Comparison of ENCODE assay signal across 7 cellular contexts in genomic region chr7:90594791-90595317, GRCh38. TPM values are rescaled to one million over a fixed set of nuclear protein-coding genes. Genes with fewer than 3 reads are reported as not detected.
DNase-seq lines count a peak whose midpoint lies in the region; ATAC-seq and TF ChIP-seq lines count a peak whose summit lies in the region.

No MANE protein-coding gene starts in this region.

- no peaks in the 10 kb centered on the region for H3K27me3 ChIP-seq in neural cell (ENCODE audit: insufficient read depth, low read depth, low read length)

- TF ChIP-seq EP300 in neural cell (conservative IDR thresholded peaks at IDR 0.05; ENCODE audit: poor library complexity, severe bottlenecking): no peak

- DNase-seq in GM13977 (ENCODE audit: low spot score) (peak; percentile 28), NCI-H345 treated with DMSO at 0.1 percent for 48 hours (lab: John Stamatoyannopoulos, UW; ENCODE audit: unreplicated experiment) (peak; percentile 21), left colon (no peak), mesenteric fat pad (ENCODE audit: low spot score) (no peak), NOMO-1 treated with DMSO at 0.1 percent for 48 hours (lab: John Stamatoyannopoulos, UW; ENCODE audit: unreplicated experiment) (no peak)

- no peak overlapping the region for H2AFZ ChIP-seq in neural cell (ENCODE audit: low read depth, low read length)

- TF ChIP-seq CTCF in GM13977 (IDR thresholded peaks at IDR 0.05; ENCODE audit: extremely low read depth, insufficient read depth, missing control alignments): no peak
- TF ChIP-seq CTCF in neural cell (IDR thresholded peaks at IDR 0.05; ENCODE audit: poor library complexity, severe bottlenecking): no peak

- no peak overlapping the region for H3K27ac ChIP-seq in neural cell (ENCODE audit: low read length)

- no peaks in the 10 kb centered on the region for H3K9me2 ChIP-seq in neural cell (ENCODE audit: insufficient read depth, low read length)

- in situ Hi-C loops in GM13977 (cut with MboI; ENCODE audit: low pct_unique_long_range_greater_than_20kb, low sequenced_read_pairs, unreplicated experiment): no loop called here

- no peaks in the 10 kb centered on the region for H4K20me1 ChIP-seq in neural cell (ENCODE audit: insufficient read depth)

- H3K9me3 ChIP-seq in neural cell (ENCODE audit: low read length): no peaks in the 10 kb centered on the region

- no peaks in the 10 kb centered on the region for H3K36me3 ChIP-seq in neural cell (ENCODE audit: insufficient read depth, low read length)

- no peak for TF ChIP-seq RAD21 in neural cell (conservative IDR thresholded peaks at IDR 0.05)

- H3K4me3 ChIP-seq in neural cell (ENCODE audit: low read length): peak overlapping the region; percentile 90

- intact Hi-C loops in left colon (cut with DNase I, micrococcal nuclease): no loop called here

- no peak overlapping the region for H3K4me2 ChIP-seq in neural cell (ENCODE audit: low read length)

- no peaks in the 10 kb centered on the region for H3F3A ChIP-seq in neural cell (ENCODE audit: insufficient read depth, low read length, poor library complexity, severe bottlenecking)

- no peak overlapping the region for H3K9ac ChIP-seq in neural cell (ENCODE audit: low read length)

- H3K79me2 ChIP-seq in neural cell (replicated peaks; ENCODE audit: insufficient read depth, low read length): peaks cover 16% of the 10 kb centered on the region

- peak; percentile 46 for ATAC-seq in esophagus mucosa
- no peak for ATAC-seq in left colon

TF ChIP-seq in neural cell, 6 proteins besides CTCF, POLR2A, EP300 and RAD21:
- TF ChIP-seq POLR2AphosphoS5 (IDR thresholded peaks at IDR 0.05) (no peak), EZH2 (IDR thresholded peaks at IDR 0.05; ENCODE audit: borderline replicate concordance, insufficient read depth, low read length, poor library complexity, severe bottlenecking) (no peak), MXI1 (conservative IDR thresholded peaks at IDR 0.05; ENCODE audit: poor library complexity, severe bottlenecking) (no peak), TAF1 (IDR thresholded peaks at IDR 0.05; ENCODE audit: low read depth) (no peak), REST (IDR thresholded peaks at IDR 0.05; ENCODE audit: borderline replicate concordance) (no peak), SMC3 (conservative IDR thresholded peaks at IDR 0.05; ENCODE audit: poor library complexity) (no peak)

RNA-seq across cellular contexts. Expression of gene CDK14, which starts 1.3 kb away (rescaled TPM):
- total RNA-seq in esophagus mucosa (1.1 TPM), left colon (1 to 10 TPM; 5.1 to 5.5 TPM), mesenteric fat pad (47.2 TPM)
- 25.1 and 29.6 TPM in 2 replicates for polyA plus RNA-seq in neural cell
- 47.5 and 57.5 TPM in 2 replicates for polyA minus RNA-seq in neural cell

Comparison
In these comparisons a context has a peak if more than half of its experiments do, and no peak if none do; other contexts are left out.
1. DNase-seq: peak in GM13977 (single experiment) and NCI-H345 treated with DMSO at 0.1 percent for 48 hours (single experiment); none in left colon (0 of 2), mesenteric fat pad (single experiment) and NOMO-1 treated with DMSO at 0.1 percent for 48 hours (single experiment).